Comparison of ENCODE assay signal across 9 cellular contexts in genomic region chr4:54091637-54092404, GRCh38. TPM values are rescaled to one million over a fixed set of nuclear protein-coding genes. Genes with fewer than 3 reads are reported as not detected.
DNase-seq lines count a peak whose midpoint lies in the region; ATAC-seq and TF ChIP-seq lines count a peak whose summit lies in the region.
"Had no signal": no experiment of that assay in that cellular context is flagged by ENCODE, and none has a peak within 500 bp of the region (broad histone marks: within the 10 kb centered on the region; RNA-seq: fewer than 3 reads in every experiment).

No MANE protein-coding gene starts in this region.

- H3K4me3 Mint-ChIP-seq in GM23338 = peak overlapping the region; percentile 76

- H3K4me1 Mint-ChIP-seq in GM23338 = peaks cover 49% of the 10 kb centered on the region

- H4K20me1 ChIP-seq in GM23338 (replicated peaks; ENCODE audit: insufficient read depth) = peaks cover 7% of the 10 kb centered on the region; the same call in 1 of the 2 replicates

- H3K27ac ChIP-seq in GM23338 (ENCODE audit: low read depth) (no peak overlapping the region), iPS DF 6.9 (ENCODE audit: low read length) (no peak overlapping the region), gastrocnemius medialis (peak overlapping the region; percentile 63 to 78 (median 67))

- H3K27me3 ChIP-seq in GM23338 (ENCODE audit: insufficient read depth) (peaks cover 93% of the 10 kb centered on the region), iPS DF 6.9 (ENCODE audit: control insufficient read depth, insufficient read depth, low read length) (peaks cover 57% of the 10 kb centered on the region), gastrocnemius medialis (peaks cover 19 to 38% (median 27%) of the 10 kb centered on the region in 3 donors)

- DNase-seq in EL (peak; percentile 75), GM23338 (ENCODE audit: low spot score) (peak; percentile 63), NCI-H1092 treated with DMSO at 0.1 percent for 48 hours (lab: John Stamatoyannopoulos, UW) (peak; percentile 88), T-helper 22 cell (ENCODE audit: low read depth) (peak; percentile 51), astrocyte of the hippocampus (ENCODE audit: low read depth, low spot score) (peak; percentile 77), iPS DF 6.9 (ENCODE audit: low read depth, low spot score) (no peak), gastrocnemius medialis (peak; percentile 51 to 75), AML-193 (lab: John Stamatoyannopoulos, UW) (no peak)

- intact Hi-C loops in gastrocnemius medialis (cut with DNase I; ENCODE audit: low total_unique reads) = loop anchor here (10.0 kb wide), 1 partner anchor 123 kb away; no protein-coding TSS in a partner anchor

- no peaks in the 10 kb centered on the region for H3K79me2 ChIP-seq in GM23338 (replicated peaks; ENCODE audit: insufficient read depth)

- H3K4me1 ChIP-seq in GM23338 (ENCODE audit: insufficient read depth) (peaks cover 50% of the 10 kb centered on the region), iPS DF 6.9 (ENCODE audit: control insufficient read depth, insufficient read depth, low read length) (peaks cover 4% of the 10 kb centered on the region), gastrocnemius medialis (peaks cover 0 to 9% of the 10 kb centered on the region in 2 donors)

- no peak for TF ChIP-seq POLR2A in gastrocnemius medialis (IDR thresholded peaks at IDR 0.05)

- in situ Hi-C loops in gastrocnemius medialis (cut with MboI; ENCODE audit: low sequenced_read_pairs in 4 of 4) = no loop called here

- H3K4me3 ChIP-seq in GM23338 (peak overlapping the region; percentile 68), iPS DF 6.9 (ENCODE audit: low read length) (peak overlapping the region; percentile 22; the same call in 1 of the 2 replicates), gastrocnemius medialis (peak overlapping the region; percentile 50 to 69 (median 62))

- peaks cover 71% of the 10 kb centered on the region for H3K27me3 Mint-ChIP-seq in GM23338 (ENCODE audit: insufficient read depth, low read depth, poor library complexity)

- peaks cover 33% of the 10 kb centered on the region for H3F3A ChIP-seq in GM23338 (replicated peaks; ENCODE audit: low read depth)

- no peak overlapping the region for H3K27ac Mint-ChIP-seq in GM23338

- H2AFZ ChIP-seq in GM23338 = peak overlapping the region; percentile 60

- TF ChIP-seq CTCF in GM23338 (conservative IDR thresholded peaks at IDR 0.05; ENCODE audit: low read depth in 2 of 2) (no peak), gastrocnemius medialis (IDR thresholded peaks at IDR 0.05 in 4 of 5, conservative IDR thresholded peaks at IDR 0.05 in 1 of 5) (no peak)

- H3K9me3 Mint-ChIP-seq in GM23338 = no peaks in the 10 kb centered on the region

- 100% methylated on average over 2 of the region's 48 CpGs for WGBS in iPS DF 6.9 (ENCODE audit: insufficient coverage, insufficient read length)

- ATAC-seq in GM23338 (peak; percentile 43), gastrocnemius medialis (peak; percentile 89 to 94)

- peak overlapping the region; percentile 93 for H3K4me2 ChIP-seq in GM23338

- no peaks in the 10 kb centered on the region for H3K36me3 ChIP-seq in GM23338 (ENCODE audit: insufficient read depth)
- H3K36me3 ChIP-seq in iPS DF 6.9 (ENCODE audit: control insufficient read depth, insufficient read depth, low read length) = no peaks in the 10 kb centered on the region
- H3K36me3 ChIP-seq in gastrocnemius medialis = no peaks in the 10 kb centered on the region

- no peaks in the 10 kb centered on the region for H3K9me3 ChIP-seq in iPS DF 6.9 (ENCODE audit: control insufficient read depth, insufficient read depth, low read length)
- H3K9me3 ChIP-seq in gastrocnemius medialis = no peaks in the 10 kb centered on the region

- peaks cover 6% of the 10 kb centered on the region; the same call in 1 of the 2 replicates for H3K9me2 ChIP-seq in GM23338 (ENCODE audit: insufficient read depth)

- H3K36me3 Mint-ChIP-seq in GM23338 (ENCODE audit: low read depth) = no peaks in the 10 kb centered on the region

TF ChIP-seq in GM23338, 12 proteins besides CTCF, POLR2A, EP300 and RAD21:
- TF ChIP-seq EZH2phosphoT487 (IDR thresholded peaks at IDR 0.05; ENCODE audit: unreplicated experiment) = peak; percentile 43
- TF ChIP-seq EZH2 (IDR thresholded peaks at IDR 0.05; ENCODE audit: low read depth, unreplicated experiment) = peak; percentile 43
- no peak for TF ChIP-seq ZNF331 (CRISPR knock-in tag; IDR thresholded peaks at IDR 0.05; ENCODE audit: low read depth)

RNA-seq across cellular contexts. Expression of gene GSX2, which starts 8.1 kb away (rescaled TPM):
- total RNA-seq in GM23338 (2014; rRNA removed; shearing (Covaris generic)) = not detected in 2 replicates
- polyA plus RNA-seq in GM23338 (2016; fragmentation: Nextera tagmentation; extraction: Ambion mirVana) = 0.34 TPM in 1 of 2 replicates, not detected in the other
- not detected for total RNA-seq in gastrocnemius medialis
- total RNA-seq: pulmonary artery endothelial cell had no signal

RNA-seq across cellular contexts. Expression of gene CHIC2, which starts 27.4 kb away (rescaled TPM):
- 18.3 and 21.1 TPM in 2 replicates for total RNA-seq in GM23338 (2014; rRNA removed; shearing (Covaris generic))
- polyA plus RNA-seq in GM23338 (2016; fragmentation: Nextera tagmentation; extraction: Ambion mirVana) = 17.2 and 24.3 TPM in 2 replicates
- total RNA-seq in gastrocnemius medialis = 10 to 100 TPM; 11.9 to 18.6 (median 15.5) TPM

Comparison
In these comparisons a context has a peak if more than half of its experiments do, and no peak if none do; other contexts are left out.
1. DNase-seq: peak in EL (single experiment), GM23338 (single experiment), NCI-H1092 treated with DMSO at 0.1 percent for 48 hours (single experiment), T-helper 22 cell (single experiment), astrocyte of the hippocampus (single experiment) and gastrocnemius medialis (2 of 2); none in iPS DF 6.9 (single experiment) and AML-193 (0 of 2).
2. H3K27ac ChIP-seq: peak in gastrocnemius medialis (4 of 4); none in GM23338 (single experiment) and iPS DF 6.9 (single experiment).
3. Peak in every context shown above with its lines, with median percentiles within 50 percentile points of each other: H3K4me3 ChIP-seq.